ENCODE assay signal across 21 cellular contexts in genomic region chr1:90564164-90564563, GRCh38.
DNase-seq lines count a peak whose midpoint lies in the region; ATAC-seq and TF ChIP-seq lines count a peak whose summit lies in the region.
"Had no signal": no experiment of that assay in that cellular context is flagged by ENCODE, and none has a peak within 500 bp of the region (broad histone marks: within the 10 kb centered on the region; RNA-seq: fewer than 3 reads in every experiment).

No MANE protein-coding gene starts in this region.

- BruUV-seq in OCI-LY7 (replicated peaks; lab: Mats Ljungman, UMichigan): no TSS peak

- H3K4me1 Mint-ChIP-seq in H9: peaks cover 39 to 49% of the 10 kb centered on the region in 2 experiments
- H3K4me1 Mint-ChIP-seq: B cell had no signal

- H2BK20ac ChIP-seq in H9 (ENCODE audit: low read depth, low read length, poor library complexity, severe bottlenecking): no peak overlapping the region

- no peak overlapping the region for H3K14ac ChIP-seq in H9 (ENCODE audit: insufficient read depth, low read length)

- no peaks in the 10 kb centered on the region for H3K79me2 ChIP-seq in DND-41 (ENCODE audit: insufficient read depth, low read length)
- H3K79me2 ChIP-seq in H9 (ENCODE audit: insufficient read depth, low read length): no peaks in the 10 kb centered on the region
- H3K79me2 ChIP-seq in OCI-LY7 (ENCODE audit: insufficient read depth, low read depth, low read length): no peaks in the 10 kb centered on the region

- POLR2A ChIA-PET in OCI-LY7 (lab: Charles Lee): no interaction called here

- CTCF ChIA-PET in OCI-LY7 (lab: Charles Lee; ENCODE audit: unreplicated experiment): no interaction called here

- no peaks in the 10 kb centered on the region for H3K36me3 Mint-ChIP-seq in H9 (ENCODE audit: insufficient read depth in 1 of 3, low read depth in 3 of 3)
- H3K36me3 Mint-ChIP-seq: CD8-positive, alpha-beta T cell had no signal

- no peaks in the 10 kb centered on the region for H3K9me3 ChIP-seq in DND-41 (ENCODE audit: insufficient read depth, low read length, severe bottlenecking)
- H3K9me3 ChIP-seq in H9 (ENCODE audit: control insufficient read depth, low read depth, low read length): no peaks in the 10 kb centered on the region
- no peaks in the 10 kb centered on the region for H3K9me3 ChIP-seq in OCI-LY7 (ENCODE audit: low read length)
- no peaks in the 10 kb centered on the region for H3K9me3 ChIP-seq in ascending aorta
- H3K9me3 ChIP-seq: A549; BLaER1 treated with 17β-estradiol and CSF1 and Interleukin-3, amounts not matched to agents 10 nM and 100 nM; Caco-2 had no signal

- ATAC-seq in Right ventricle myocardium superior (ENCODE audit: poor library complexity) (peak; percentile 45), DND-41 (ENCODE audit: insufficient read depth, low read depth) (no peak)
- ATAC-seq: A549; CD8-positive, alpha-beta T cell had no signal

- H3K56ac ChIP-seq in H9 (ENCODE audit: insufficient read length, low read depth, low read length): no peak overlapping the region

- no peaks in the 10 kb centered on the region for H3K23me2 ChIP-seq in H9 (ENCODE audit: insufficient read length, low read depth, low read length, poor library complexity, severe bottlenecking)

- intact Hi-C loops in Right ventricle myocardium superior (cut with DNase I) (no loop called here), cardiac septum (cut with DNase I) (no loop called here), OCI-LY7 (cut with micrococcal nuclease; ENCODE audit: unreplicated experiment) (no loop called here), ascending aorta (cut with DNase I) (no loop called here)

- no peak overlapping the region for H4K91ac ChIP-seq in H9 (ENCODE audit: insufficient read length, low read depth, low read length)

- peaks cover 66% of the 10 kb centered on the region for H3K27me3 Mint-ChIP-seq in H9 (ENCODE audit: low read depth)

- no peak overlapping the region for H3K27ac Mint-ChIP-seq in H9
- H3K27ac Mint-ChIP-seq: B cell; CD4-positive, alpha-beta T cell; CD8-positive, alpha-beta T cell had no signal

- H3K27me3 ChIP-seq in DND-41 (ENCODE audit: insufficient read depth, low read length, poor library complexity) (no peaks in the 10 kb centered on the region), H9 (ENCODE audit: insufficient read depth, low read length) (peaks cover 18% of the 10 kb centered on the region; the same call in 1 of the 2 replicates), ascending aorta (no peaks in the 10 kb centered on the region)
- H3K27me3 ChIP-seq: BLaER1 treated with 17β-estradiol and CSF1 and Interleukin-3, amounts not matched to agents 10 nM and 100 nM had no signal

- no peaks in the 10 kb centered on the region for H3K9me2 ChIP-seq in OCI-LY7 (ENCODE audit: insufficient read depth, low read length)

- H2BK15ac ChIP-seq in H9 (ENCODE audit: low read depth, low read length): no peak overlapping the region

- no peak overlapping the region for H4K5ac ChIP-seq in H9 (ENCODE audit: insufficient read length, low read depth, low read length)

- DNase-seq in Right ventricle myocardium superior (no peak), cardiac septum (ENCODE audit: low spot score) (no peak), DND-41 (no peak), NCI-H446 treated with DMSO at 0.1 percent for 48 hours (lab: John Stamatoyannopoulos, UW) (peak; percentile 39), cerebellum (ENCODE audit: low spot score) (peak; percentile 60), H9 (no peak), OCI-LY7 (ENCODE audit: low spot score) (no peak), ascending aorta (ENCODE audit: low spot score in 2 of 2) (no peak)
- DNase-seq: AML-193; Caco-2; Calu3; CD4-positive, alpha-beta T cell; CD8-positive, alpha-beta T cell; DMS79 treated with DMSO at 0.1 percent for 48 hours; EL; GF-D8 had no signal

- H3K9me3 Mint-ChIP-seq in H9: no peaks in the 10 kb centered on the region; a peak in 1 of 5 replicates
- H3K9me3 Mint-ChIP-seq: CD4-positive, alpha-beta T cell; CD8-positive, alpha-beta T cell had no signal

- H3K18ac ChIP-seq in H9 (ENCODE audit: insufficient read length, low read depth, low read length): no peak overlapping the region

- no peak overlapping the region for H3K4me3 Mint-ChIP-seq in H9
- H3K4me3 Mint-ChIP-seq: B cell; CD4-positive, alpha-beta T cell; CD8-positive, alpha-beta T cell had no signal

- H3K27ac ChIP-seq in DND-41 (ENCODE audit: low read length) (peak overlapping the region; percentile 88), H9 (ENCODE audit: insufficient read length, low read depth, low read length) (no peak overlapping the region), OCI-LY7 (ENCODE audit: low read depth, low read length, poor library complexity, severe bottlenecking) (no peak overlapping the region), ascending aorta (peak overlapping the region in 1 of 2 donors; percentile 2)
- H3K27ac ChIP-seq: 22Rv1; A549; BLaER1 treated with 17β-estradiol and CSF1 and Interleukin-3, amounts not matched to agents 10 nM and 100 nM; C4-2B had no signal

- no peak overlapping the region for H2BK12ac ChIP-seq in H9 (ENCODE audit: insufficient read length, low read depth, low read length)

- H3T11ph ChIP-seq in H9 (ENCODE audit: low read length): no peak overlapping the region

- H3K4me3 ChIP-seq in DND-41 (ENCODE audit: low read depth in 1 of 2, low read length in 2 of 2) (no peak overlapping the region), OCI-LY7 (ENCODE audit: low read depth, low read length, poor library complexity, severe bottlenecking) (no peak overlapping the region), ascending aorta (no peak overlapping the region)
- H3K4me3 ChIP-seq: A549; BLaER1 treated with 17β-estradiol and CSF1 and Interleukin-3, amounts not matched to agents 10 nM and 100 nM had no signal

- peak overlapping the region; percentile 35 for H3K9ac ChIP-seq in DND-41 (ENCODE audit: low read depth, low read length)
- H3K9ac ChIP-seq in H9 (ENCODE audit: extremely low read depth, insufficient read length, low read length): no peak overlapping the region
- H3K9ac ChIP-seq: BLaER1 treated with 17β-estradiol and CSF1 and Interleukin-3, amounts not matched to agents 10 nM and 100 nM had no signal

- H3K4me1 ChIP-seq in DND-41 (ENCODE audit: insufficient read depth, low read length): peaks cover 100% of the 10 kb centered on the region
- peaks cover 4% of the 10 kb centered on the region; the same call in 1 of the 2 replicates for H3K4me1 ChIP-seq in H9 (ENCODE audit: insufficient read depth, low read length)
- H3K4me1 ChIP-seq in OCI-LY7 (ENCODE audit: insufficient read depth, low read length, poor library complexity, severe bottlenecking): no peaks in the 10 kb centered on the region
- peaks cover 3 to 7% of the 10 kb centered on the region in 2 donors for H3K4me1 ChIP-seq in ascending aorta
- H3K4me1 ChIP-seq: A549; BLaER1 treated with 17β-estradiol and CSF1 and Interleukin-3, amounts not matched to agents 10 nM and 100 nM; Caco-2 had no signal

- no peak overlapping the region for H2AK5ac ChIP-seq in H9 (ENCODE audit: insufficient read length, low read length)

- no CpG with 5 or more reads among the region's 2 CpGs for WGBS in H9 (ENCODE audit: extremely low coverage, insufficient read length, low lambda C conversion rate)

- H3K4me2 ChIP-seq in DND-41 (ENCODE audit: insufficient read depth, low read length): peak overlapping the region; percentile 27; the same call in 1 of the 2 replicates
- H3K4me2 ChIP-seq in H9 (ENCODE audit: insufficient read depth, insufficient read length, low read length): no peak overlapping the region
- no peak overlapping the region for H3K4me2 ChIP-seq in OCI-LY7 (ENCODE audit: low read length)
- H3K4me2 ChIP-seq: A549; BLaER1 treated with 17β-estradiol and CSF1 and Interleukin-3, amounts not matched to agents 10 nM and 100 nM had no signal

- no peak overlapping the region for H2BK120ac ChIP-seq in H9 (ENCODE audit: low read depth, low read length, poor library complexity, severe bottlenecking)

- no peak for TF ChIP-seq CTCF in DND-41 (IDR thresholded peaks at IDR 0.05; ENCODE audit: borderline replicate concordance, extremely low read depth, low read length, poor library complexity, severe bottlenecking)
- TF ChIP-seq CTCF in H9 (conservative IDR thresholded peaks at IDR 0.05): no peak
- TF ChIP-seq CTCF in OCI-LY7 (conservative IDR thresholded peaks at IDR 0.05; ENCODE audit: low read length): no peak
- TF ChIP-seq CTCF in ascending aorta (IDR thresholded peaks at IDR 0.05): no peak

- peak overlapping the region; percentile 29; the same call in 1 of the 2 replicates for H2AFZ ChIP-seq in DND-41 (ENCODE audit: low read depth, low read length)
- H2AFZ ChIP-seq in H9 (ENCODE audit: low read length): no peak overlapping the region
- no peak overlapping the region for H2AFZ ChIP-seq in OCI-LY7 (ENCODE audit: low read length)

- H3K79me1 ChIP-seq in H9 (ENCODE audit: insufficient read depth, low read depth, low read length, poor library complexity, severe bottlenecking): no peaks in the 10 kb centered on the region

- H4K20me1 ChIP-seq in DND-41 (ENCODE audit: insufficient read depth, low read length) (no peaks in the 10 kb centered on the region), H9 (ENCODE audit: control insufficient read depth, insufficient read depth, insufficient read length) (no peaks in the 10 kb centered on the region), OCI-LY7 (ENCODE audit: insufficient read depth, low read length) (no peaks in the 10 kb centered on the region)
- H4K20me1 ChIP-seq: BLaER1 treated with 17β-estradiol and CSF1 and Interleukin-3, amounts not matched to agents 10 nM and 100 nM had no signal

- H2BK5ac ChIP-seq in H9 (ENCODE audit: insufficient read length, low read length): no peak overlapping the region

- H3K36me3 ChIP-seq in DND-41 (ENCODE audit: insufficient read depth, low read length): no peaks in the 10 kb centered on the region
- no peaks in the 10 kb centered on the region for H3K36me3 ChIP-seq in OCI-LY7 (ENCODE audit: insufficient read depth, low read length)
- no peaks in the 10 kb centered on the region for H3K36me3 ChIP-seq in ascending aorta
- H3K36me3 ChIP-seq: BLaER1 treated with 17β-estradiol and CSF1 and Interleukin-3, amounts not matched to agents 10 nM and 100 nM had no signal

- no peak overlapping the region for H3K23ac ChIP-seq in H9 (ENCODE audit: insufficient read length, low read depth, low read length)

- H3K4ac ChIP-seq in H9 (ENCODE audit: low read depth, low read length): no peak overlapping the region

- no peak overlapping the region for H4K8ac ChIP-seq in H9 (replicated peaks; ENCODE audit: insufficient read length, low read depth, low read length)

Comparison
In these comparisons a context has a peak if more than half of its experiments do, and no peak if none do; other contexts are left out.
1. DNase-seq: peak in NCI-H446 treated with DMSO at 0.1 percent for 48 hours (single experiment) and cerebellum (single experiment); none in Right ventricle myocardium superior (single experiment), cardiac septum (single experiment), DND-41 (single experiment), H9 (single experiment), OCI-LY7 (single experiment) and ascending aorta (0 of 2).